ENCODE assay signal across 13 cellular contexts in genomic region chr7:79241288-79242055, GRCh38.
A peak's percentile ranks its signal among the peaks of the same experiment; 100 is the strongest.
DNase-seq lines count a peak whose midpoint lies in the region; ATAC-seq and TF ChIP-seq lines count a peak whose summit lies in the region.
"Had no signal": no experiment of that assay in that cellular context is flagged by ENCODE, and none has a peak within 500 bp of the region (broad histone marks: within the 10 kb centered on the region; RNA-seq: fewer than 3 reads in every experiment).

No MANE protein-coding gene starts in this region.

- intact Hi-C loops in left cardiac atrium (cut with DNase I) = no loop called here

- no peak overlapping the region for H3K27ac ChIP-seq in AG04450 (ENCODE audit: low read depth, low read length)
- H3K27ac ChIP-seq: hepatocyte had no signal

- H3K9me3 ChIP-seq in AG04450 (ENCODE audit: control insufficient read depth, insufficient read depth, low read length) = 0 out of 2 replicates have a peak, but pooled peaks cover 3% of the 10 kb centered on the region

- CTCF ChIA-PET in AG04450 (lab: Charles Lee) = no interaction called here

- H3K27me3 ChIP-seq in AG04450 (ENCODE audit: control insufficient read depth, insufficient read depth, low read length) = no peaks in the 10 kb centered on the region
- H3K27me3 ChIP-seq: hepatocyte had no signal

- H3K4me3 ChIP-seq in AG04450 (ENCODE audit: low read depth, low read length) (no peak overlapping the region), cardiac fibroblast (replicated peaks in 1 of 2; ENCODE audit: low read depth in 2 of 2, low read length in 2 of 2) (no peak overlapping the region)
- H3K4me3 ChIP-seq: hepatocyte had no signal

- POLR2A ChIA-PET in AG04450 (lab: Yijun Ruan, JAX) = no interaction called here

- TF ChIP-seq CTCF in AG04450 (IDR thresholded peaks at IDR 0.05; ENCODE audit: low read depth, low read length) (no peak), cardiac fibroblast (IDR thresholded peaks at IDR 0.05; ENCODE audit: low read depth, low read length) (no peak)

- ATAC-seq in left cardiac atrium = no peak
- ATAC-seq: effector memory CD8-positive, alpha-beta T cell; left ventricle myocardium superior had no signal

- peak; percentile 29 for DNase-seq in AG04450 (ENCODE audit: low read depth, low spot score)
- DNase-seq in HT1080 (ENCODE audit: low read depth) = peak; percentile 3
- peak; percentile 63 to 69 for DNase-seq in cardiac fibroblast (ENCODE audit: low read depth in 2 of 2)
- peak; percentile 71 for DNase-seq in kidney tubule cell (ENCODE audit: low spot score)
- no peak for DNase-seq in left cardiac atrium
- no peak for DNase-seq in NCI-H510A treated with DMSO at 0.1 percent for 48 hours (lab: John Stamatoyannopoulos, UW)
- DNase-seq in stimulated activated CD8-positive, alpha-beta memory T cell treated with anti-CD3 and anti-CD28 coated beads, Interleukin-4, amount 100 ng/mL, for 48 hours = no peak
- DNase-seq in NCI-H2081 (lab: John Stamatoyannopoulos, UW) = no peak
- DNase-seq: activated gamma-delta T cell; AML-193; effector memory CD8-positive, alpha-beta T cell; left ventricle myocardium superior had no signal

Comparison
In these comparisons a context has a peak if more than half of its experiments do, and no peak if none do; other contexts are left out.
1. DNase-seq: peak in AG04450 (single experiment), HT1080 (single experiment), cardiac fibroblast (2 of 2) and kidney tubule cell (single experiment); none in left cardiac atrium (single experiment), NCI-H510A treated with DMSO at 0.1 percent for 48 hours (single experiment), stimulated activated CD8-positive, alpha-beta memory T cell treated with anti-CD3 and anti-CD28 coated beads, Interleukin-4, amount 100 ng/mL, for 48 hours (single experiment) and NCI-H2081 (0 of 2).